ENCODE assay signal across 10 cellular contexts in genomic region chr4:188971125-188971524, GRCh38.
A peak's percentile ranks its signal among the peaks of the same experiment; 100 is the strongest.
DNase-seq lines count a peak whose midpoint lies in the region; ATAC-seq, FAIRE-seq and TF ChIP-seq lines count a peak whose summit lies in the region.
"Had no signal": no experiment of that assay in that cellular context is flagged by ENCODE, and none has a peak within 500 bp of the region (broad histone marks: within the 10 kb centered on the region; RNA-seq: fewer than 3 reads in every experiment).

No MANE protein-coding gene starts in this region.

- H3K9me3 ChIP-seq in lower lobe of right lung = no peaks in the 10 kb centered on the region
- no peaks in the 10 kb centered on the region for H3K9me3 ChIP-seq in ascending aorta

- H3K27ac ChIP-seq in lower lobe of right lung (no peak overlapping the region), ascending aorta (no peak overlapping the region)

- no peak for FAIRE-seq in D721Med (lab: Jason Lieb, UNC)

- H3K4me1 ChIP-seq in lower lobe of right lung (no peaks in the 10 kb centered on the region), ascending aorta (no peaks in the 10 kb centered on the region)

- H3K4me3 ChIP-seq in lower lobe of right lung (no peak overlapping the region), ascending aorta (no peak overlapping the region)

- TF ChIP-seq CTCF in D721Med (IDR thresholded peaks at IDR 0.05; ENCODE audit: insufficient read depth, missing control alignments) (peak; percentile 6), LNCAP (IDR thresholded peaks at IDR 0.05) (peak; percentile 59), lower lobe of right lung (IDR thresholded peaks at IDR 0.05) (peak; percentile 19), ascending aorta (IDR thresholded peaks at IDR 0.05) (no peak)

- DNase-seq in D721Med (ENCODE audit: insufficient read length, low spot score) (no peak), amniotic epithelial cell (ENCODE audit: low read depth) (peak; percentile 24), lower lobe of right lung (no peak), ascending aorta (ENCODE audit: low spot score in 2 of 2) (no peak), NCI-H2171 treated with DMSO at 0.1 percent for 48 hours (lab: John Stamatoyannopoulos, UW) (no peak)
- DNase-seq in stimulated activated naive CD4-positive, alpha-beta T cell (lab: John Stamatoyannopoulos, UW) = no peak
- DNase-seq: activated naive CD8-positive, alpha-beta T cell treated with anti-CD3 and anti-CD28 coated beads, Interleukin-2, amount 50 U/mL, for 24 hours; NCI-H1048 had no signal

- H3K36me3 ChIP-seq in lower lobe of right lung (no peaks in the 10 kb centered on the region), ascending aorta (no peaks in the 10 kb centered on the region)

- intact Hi-C loops in lower lobe of right lung (cut with DNase I) = no loop called here
- intact Hi-C loops in ascending aorta (cut with DNase I) = no loop called here

- ATAC-seq in lower lobe of right lung (no peak), HG03097 (IDR thresholded peaks at IDR 0.05; ENCODE audit: low FRiP score, unreplicated experiment) (no peak)
- ATAC-seq: activated naive CD8-positive, alpha-beta T cell treated with anti-CD3 and anti-CD28 coated beads, Interleukin-2, amount 50 U/mL, for 24 hours had no signal

- H3K27me3 ChIP-seq in lower lobe of right lung (ENCODE audit: low read depth) (no peaks in the 10 kb centered on the region), ascending aorta (no peaks in the 10 kb centered on the region)

Comparison
In these comparisons a context has a peak if more than half of its experiments do, and no peak if none do; other contexts are left out.
1. CTCF ChIP-seq: peak in D721Med (single experiment), LNCAP (single experiment) and lower lobe of right lung (single experiment); none in ascending aorta (0 of 3).